ENCODE assay signal across 8 cellular contexts in the genomic region with DNA sequence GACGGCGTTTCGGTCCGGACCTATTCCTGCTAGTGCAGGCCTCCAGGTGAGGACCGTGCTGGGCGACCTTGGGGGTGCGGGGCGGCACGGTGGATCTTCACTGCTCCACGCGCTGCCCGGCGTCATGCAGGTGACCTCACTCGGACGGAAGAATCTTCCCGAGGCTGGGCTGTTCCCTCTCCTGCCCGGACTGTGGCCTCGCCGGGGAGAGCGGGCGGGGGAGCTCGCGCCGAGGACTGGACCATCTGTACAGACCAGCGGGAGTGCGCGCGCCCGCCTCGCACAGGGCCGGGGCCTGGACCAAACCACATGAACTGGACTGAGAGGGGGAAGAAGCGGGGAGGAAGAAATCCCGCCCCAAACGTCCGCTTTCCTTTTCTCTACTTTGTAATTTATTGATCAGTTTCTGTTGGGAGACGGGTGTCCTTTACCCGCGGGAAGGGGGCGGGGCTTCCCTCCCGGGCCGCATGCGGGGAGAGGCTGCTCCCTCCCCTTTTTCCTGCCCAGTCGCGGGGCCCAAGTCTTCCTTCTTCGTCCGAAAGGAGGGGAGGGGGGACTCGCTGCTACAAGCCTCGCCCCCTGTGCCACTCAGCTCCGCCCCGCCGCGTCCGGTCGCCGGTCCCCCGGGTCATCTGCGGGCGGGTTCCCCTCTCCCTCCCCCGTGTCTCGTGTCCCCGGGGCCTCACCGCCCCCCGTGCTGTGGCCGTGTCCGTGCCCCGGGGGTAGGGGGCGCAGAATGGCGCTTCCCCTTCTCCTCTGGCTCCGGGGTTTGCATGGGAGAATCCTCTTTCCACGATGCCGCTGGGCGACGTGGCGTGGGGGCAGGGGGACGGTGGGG. TPM values are rescaled to one million over a fixed set of nuclear protein-coding genes. Genes with fewer than 3 reads are reported as not detected.
DNase-seq lines count a peak whose midpoint lies in the region; ATAC-seq and TF ChIP-seq lines count a peak whose summit lies in the region.

No MANE protein-coding gene starts in this region.

- H2BK5ac ChIP-seq in mesendoderm (ENCODE audit: low read length), result peak overlapping the region; percentile 27

- H4K8ac ChIP-seq in mesendoderm (ENCODE audit: low read depth, low read length), result no peak overlapping the region

- intact Hi-C loops in CD4-positive, alpha-beta T cell (cut with DNase I, micrococcal nuclease), result no loop called here

- peaks cover 55% of the 10 kb centered on the region for H3K27me3 ChIP-seq in CD4-positive, alpha-beta T cell (ENCODE audit: control insufficient read depth, insufficient read depth, low read length)
- H3K27me3 ChIP-seq in mesendoderm (ENCODE audit: insufficient read depth, low read length, poor library complexity) (no peaks in the 10 kb centered on the region), subcutaneous abdominal adipose tissue (ENCODE audit: control insufficient read depth in 5 of 5, insufficient read depth in 4 of 5, low read length in 5 of 5) (peaks cover 0 to 9% (median 0%) of the 10 kb centered on the region in 5 donors)

- H3K36me3 Mint-ChIP-seq in CD4-positive, alpha-beta T cell (ENCODE audit: low read depth), result no peaks in the 10 kb centered on the region
- no peaks in the 10 kb centered on the region for H3K36me3 Mint-ChIP-seq in activated CD8-positive, alpha-beta memory T cell treated with anti-CD3 and anti-CD28 coated beads, Interleukin-2, amount 10 ng/mL, durations not matched to agents 7 days and 5 days

- H3K4me1 ChIP-seq in mesendoderm (ENCODE audit: control insufficient read depth, low read depth, low read length) (peaks cover 5% of the 10 kb centered on the region), subcutaneous abdominal adipose tissue (ENCODE audit: control insufficient read depth in 5 of 5, insufficient read depth in 5 of 5, low read length in 5 of 5) (peaks cover 5 to 54% (median 48%) of the 10 kb centered on the region in 5 donors)

- H3K56ac ChIP-seq in mesendoderm (ENCODE audit: low read length), result peak overlapping the region; percentile 90

- no peak overlapping the region for H3K27ac Mint-ChIP-seq in CD4-positive, alpha-beta T cell
- no peak overlapping the region for H3K27ac Mint-ChIP-seq in activated CD8-positive, alpha-beta memory T cell treated with anti-CD3 and anti-CD28 coated beads, Interleukin-2, amount 10 ng/mL, durations not matched to agents 7 days and 5 days

- H3K27me3 Mint-ChIP-seq in CD4-positive, alpha-beta T cell, result peaks cover 96% of the 10 kb centered on the region
- peaks cover 69% of the 10 kb centered on the region for H3K27me3 Mint-ChIP-seq in activated CD8-positive, alpha-beta memory T cell treated with anti-CD3 and anti-CD28 coated beads, Interleukin-2, amount 10 ng/mL, durations not matched to agents 7 days and 5 days

- ATAC-seq in CD4-positive, alpha-beta T cell (ENCODE audit: poor library complexity), result no peak
- ATAC-seq in activated CD8-positive, alpha-beta memory T cell treated with anti-CD3 and anti-CD28 coated beads, Interleukin-2, amount 10 ng/mL, durations not matched to agents 7 days and 5 days, result peak; percentile 26
- no peak for ATAC-seq in HG03457 (IDR thresholded peaks at IDR 0.05; ENCODE audit: unreplicated experiment)

- H3K9ac ChIP-seq in mesendoderm (ENCODE audit: low read length) (peak overlapping the region; percentile 82), subcutaneous abdominal adipose tissue (ENCODE audit: low read length in 5 of 5) (peak overlapping the region in 4 of 5 donors; percentile 55 to 78 (median 72))

- H3K23ac ChIP-seq in mesendoderm (ENCODE audit: low read length), result peak overlapping the region; percentile 29

- TF ChIP-seq CTCF in CD4-positive, alpha-beta T cell (IDR thresholded peaks at IDR 0.05), result no peak

- peak overlapping the region; percentile 54 for H3K18ac ChIP-seq in mesendoderm (ENCODE audit: low read length)

- peak overlapping the region; percentile 88 for H3K4me2 ChIP-seq in mesendoderm (ENCODE audit: low read length)

- no peaks in the 10 kb centered on the region for H3K9me3 Mint-ChIP-seq in CD4-positive, alpha-beta T cell
- H3K9me3 Mint-ChIP-seq in activated CD8-positive, alpha-beta memory T cell treated with anti-CD3 and anti-CD28 coated beads, Interleukin-2, amount 10 ng/mL, durations not matched to agents 7 days and 5 days (ENCODE audit: low read depth), result no peaks in the 10 kb centered on the region

- WGBS in mesendoderm (ENCODE audit: extremely low coverage, insufficient coverage, low lambda C conversion rate), result no CpG with 5 or more reads among the region's 75 CpGs

- H3K4me3 ChIP-seq in mesendoderm (ENCODE audit: low read length) (peak overlapping the region; percentile 77), subcutaneous abdominal adipose tissue (ENCODE audit: low read depth in 1 of 5, low read length in 5 of 5) (peak overlapping the region; percentile 66 to 92 (median 77))

- peaks cover 53% of the 10 kb centered on the region for H3K4me1 Mint-ChIP-seq in CD4-positive, alpha-beta T cell (ENCODE audit: low read depth)
- H3K4me1 Mint-ChIP-seq in activated CD8-positive, alpha-beta memory T cell treated with anti-CD3 and anti-CD28 coated beads, Interleukin-2, amount 10 ng/mL, durations not matched to agents 7 days and 5 days, result peaks cover 30% of the 10 kb centered on the region

- H3K9me3 ChIP-seq in CD4-positive, alpha-beta T cell (ENCODE audit: control insufficient read depth, low read length), result no peaks in the 10 kb centered on the region
- no peaks in the 10 kb centered on the region for H3K9me3 ChIP-seq in subcutaneous abdominal adipose tissue (ENCODE audit: control insufficient read depth in 5 of 5, low read length in 5 of 5)

- H3K4me3 Mint-ChIP-seq in CD4-positive, alpha-beta T cell, result peak overlapping the region; percentile 86
- peak overlapping the region; percentile 69 for H3K4me3 Mint-ChIP-seq in activated CD8-positive, alpha-beta memory T cell treated with anti-CD3 and anti-CD28 coated beads, Interleukin-2, amount 10 ng/mL, durations not matched to agents 7 days and 5 days

- H3K79me1 ChIP-seq in mesendoderm (ENCODE audit: low read length), result no peaks in the 10 kb centered on the region

- no peak overlapping the region for H4K5ac ChIP-seq in mesendoderm (ENCODE audit: low read length)

- no peaks in the 10 kb centered on the region for H3K36me3 ChIP-seq in mesendoderm (ENCODE audit: control insufficient read depth, insufficient read depth, low read length)
- no peaks in the 10 kb centered on the region for H3K36me3 ChIP-seq in subcutaneous abdominal adipose tissue (ENCODE audit: control insufficient read depth in 5 of 5, insufficient read depth in 5 of 5, low read length in 5 of 5)

- H2BK120ac ChIP-seq in mesendoderm (ENCODE audit: low read depth, low read length), result no peak overlapping the region

- peak in 6 of 10 experiments; percentile 19 to 54 (median 26) for DNase-seq in CD4-positive, alpha-beta T cell
- DNase-seq in HPDE6-E6E7 (ENCODE audit: extremely low spot score) (peak; percentile 74), NCI-H748 treated with DMSO at 0.1 percent for 48 hours (lab: John Stamatoyannopoulos, UW) (peak; percentile 95), epithelial cell of prostate (ENCODE audit: low read depth, low spot score) (no peak), mesendoderm (peak; percentile 92)
- DNase-seq in activated CD8-positive, alpha-beta memory T cell treated with anti-CD3 and anti-CD28 coated beads, Interleukin-2, amount 10 ng/mL, durations not matched to agents 7 days and 5 days, result peak; percentile 56

- POLR2A ChIA-PET in CD4-positive, alpha-beta T cell (lab: Charles Lee), result interaction anchor here (0.5 to 0.7 kb wide), 2 partner anchors 20 to 440 kb away, joined by 4 to 5 read pairs; no protein-coding TSS in a partner anchor

- H3K27ac ChIP-seq in CD4-positive, alpha-beta T cell (ENCODE audit: low read depth, low read length), result no peak overlapping the region
- H3K27ac ChIP-seq in epithelial cell of prostate (peak overlapping the region; percentile 31), mesendoderm (ENCODE audit: low read depth, low read length) (no peak overlapping the region), subcutaneous abdominal adipose tissue (ENCODE audit: low read depth, low read length) (peak overlapping the region; percentile 55)

- no peak overlapping the region for H3K4ac ChIP-seq in mesendoderm (ENCODE audit: low read depth, low read length)

- no peak overlapping the region for H2BK15ac ChIP-seq in mesendoderm (replicated peaks; ENCODE audit: low read depth)

- no peak overlapping the region for H2AK5ac ChIP-seq in mesendoderm (ENCODE audit: low read length)

- CTCF ChIA-PET in CD4-positive, alpha-beta T cell (lab: Charles Lee), result interaction anchor here (1.1 kb wide), 1 partner anchor 48 kb away, joined by 3 read pairs; no protein-coding TSS in a partner anchor
- CTCF ChIA-PET in activated CD8-positive, alpha-beta memory T cell treated with anti-CD3 and anti-CD28 coated beads, Interleukin-2, amount 10 ng/mL, durations not matched to agents 7 days and 5 days (lab: Charles Lee), result interaction anchor here (1.3 to 3.6 kb wide), 5 partner anchors 36 to 150 kb away, joined by 3 to 20 read pairs (median 10); partner anchors contain the start of gene LIN7B

- H3K79me2 ChIP-seq in mesendoderm (ENCODE audit: control insufficient read depth, insufficient read depth, low read length), result no peaks in the 10 kb centered on the region

RNA-seq across cellular contexts. Expression of gene HRC, which starts 4.9 kb away (rescaled TPM):
- not detected for total RNA-seq in CD4-positive, alpha-beta T cell
- total RNA-seq in activated CD8-positive, alpha-beta memory T cell treated with anti-CD3 and anti-CD28 coated beads, Interleukin-2, amount 10 ng/mL, durations not matched to agents 7 days and 5 days, result not detected
- 0.88 TPM for polyA plus RNA-seq in mesendoderm (2013, experiment 1 of 2)
- 0.74 TPM for polyA plus RNA-seq in mesendoderm (2013, experiment 2 of 2)

RNA-seq across cellular contexts. Expression of gene TRPM4, which starts 7.3 kb away (rescaled TPM):
- not detected for total RNA-seq in CD4-positive, alpha-beta T cell
- total RNA-seq in activated CD8-positive, alpha-beta memory T cell treated with anti-CD3 and anti-CD28 coated beads, Interleukin-2, amount 10 ng/mL, durations not matched to agents 7 days and 5 days, result under 1 TPM in 1 of 2 experiments, not detected in 1; 0.14 TPM
- polyA plus RNA-seq in mesendoderm (2013, experiment 1 of 2), result 3.4 TPM
- polyA plus RNA-seq in mesendoderm (2013, experiment 2 of 2), result 2.9 TPM

RNA-seq across cellular contexts. Expression of gene PPFIA3, which starts 31.0 kb away (rescaled TPM):
- total RNA-seq in CD4-positive, alpha-beta T cell, result 1 to 10 TPM; 2.0 to 2.8 TPM
- total RNA-seq in activated CD8-positive, alpha-beta memory T cell treated with anti-CD3 and anti-CD28 coated beads, Interleukin-2, amount 10 ng/mL, durations not matched to agents 7 days and 5 days, result 1 to 10 TPM; 1.7 to 3.6 TPM
- 7.1 TPM for polyA plus RNA-seq in mesendoderm (2013, experiment 1 of 2)
- polyA plus RNA-seq in mesendoderm (2013, experiment 2 of 2), result 6.1 TPM

RNA-seq across cellular contexts. Expression of gene C19orf73, which starts 31.4 kb away (rescaled TPM):
- 1 to 10 TPM; 1.5 to 2.3 TPM for total RNA-seq in CD4-positive, alpha-beta T cell
- total RNA-seq in activated CD8-positive, alpha-beta memory T cell treated with anti-CD3 and anti-CD28 coated beads, Interleukin-2, amount 10 ng/mL, durations not matched to agents 7 days and 5 days, result 1 to 10 TPM; 1.6 to 1.8 TPM
- polyA plus RNA-seq in mesendoderm (2013, experiment 1 of 2), result 1.5 TPM
- 1.4 TPM for polyA plus RNA-seq in mesendoderm (2013, experiment 2 of 2)

RNA-seq across cellular contexts. Expression of gene LIN7B, which starts 36.2 kb away (rescaled TPM):
- total RNA-seq in CD4-positive, alpha-beta T cell, result 1 to 10 TPM; 6.4 to 6.6 TPM
- 1 to 10 TPM; 3.3 to 5.7 TPM for total RNA-seq in activated CD8-positive, alpha-beta memory T cell treated with anti-CD3 and anti-CD28 coated beads, Interleukin-2, amount 10 ng/mL, durations not matched to agents 7 days and 5 days
- 1.2 TPM for polyA plus RNA-seq in mesendoderm (2013, experiment 1 of 2)
- 1.3 TPM for polyA plus RNA-seq in mesendoderm (2013, experiment 2 of 2)

Comparison
In these comparisons a context has a peak if more than half of its experiments do, and no peak if none do; other contexts are left out.
1. H3K27ac ChIP-seq: peak in epithelial cell of prostate (single experiment) and subcutaneous abdominal adipose tissue (single experiment); none in CD4-positive, alpha-beta T cell (single experiment) and mesendoderm (single experiment).